ENCODE assay signal across 1 cellular context in the genomic region with DNA sequence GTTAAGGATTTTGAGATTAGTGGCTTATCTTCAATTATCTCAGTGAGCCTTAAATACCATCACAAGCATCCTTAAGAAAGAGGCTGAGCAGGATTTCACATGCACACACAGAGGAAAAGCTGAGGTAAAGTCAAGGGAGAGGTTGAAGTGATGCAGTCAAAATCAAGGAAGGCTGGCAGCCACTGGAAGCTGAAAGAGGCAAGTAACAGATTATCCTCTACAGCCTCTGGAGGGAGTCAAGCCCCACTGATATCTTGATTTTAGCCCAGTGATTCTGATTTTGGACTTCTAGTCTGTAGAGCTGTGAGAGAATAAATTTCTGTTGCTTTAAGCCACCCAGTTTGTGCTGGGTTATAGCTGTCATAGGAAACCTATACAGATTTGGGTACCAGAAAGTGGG.
TF ChIP-seq lines count a peak whose summit lies in the region.

No MANE protein-coding gene starts in this region.

TF ChIP-seq in HepG2, 621 proteins besides CTCF, POLR2A, EP300 and RAD21 (continued from another document):
- TF ChIP-seq, protein P1, sequence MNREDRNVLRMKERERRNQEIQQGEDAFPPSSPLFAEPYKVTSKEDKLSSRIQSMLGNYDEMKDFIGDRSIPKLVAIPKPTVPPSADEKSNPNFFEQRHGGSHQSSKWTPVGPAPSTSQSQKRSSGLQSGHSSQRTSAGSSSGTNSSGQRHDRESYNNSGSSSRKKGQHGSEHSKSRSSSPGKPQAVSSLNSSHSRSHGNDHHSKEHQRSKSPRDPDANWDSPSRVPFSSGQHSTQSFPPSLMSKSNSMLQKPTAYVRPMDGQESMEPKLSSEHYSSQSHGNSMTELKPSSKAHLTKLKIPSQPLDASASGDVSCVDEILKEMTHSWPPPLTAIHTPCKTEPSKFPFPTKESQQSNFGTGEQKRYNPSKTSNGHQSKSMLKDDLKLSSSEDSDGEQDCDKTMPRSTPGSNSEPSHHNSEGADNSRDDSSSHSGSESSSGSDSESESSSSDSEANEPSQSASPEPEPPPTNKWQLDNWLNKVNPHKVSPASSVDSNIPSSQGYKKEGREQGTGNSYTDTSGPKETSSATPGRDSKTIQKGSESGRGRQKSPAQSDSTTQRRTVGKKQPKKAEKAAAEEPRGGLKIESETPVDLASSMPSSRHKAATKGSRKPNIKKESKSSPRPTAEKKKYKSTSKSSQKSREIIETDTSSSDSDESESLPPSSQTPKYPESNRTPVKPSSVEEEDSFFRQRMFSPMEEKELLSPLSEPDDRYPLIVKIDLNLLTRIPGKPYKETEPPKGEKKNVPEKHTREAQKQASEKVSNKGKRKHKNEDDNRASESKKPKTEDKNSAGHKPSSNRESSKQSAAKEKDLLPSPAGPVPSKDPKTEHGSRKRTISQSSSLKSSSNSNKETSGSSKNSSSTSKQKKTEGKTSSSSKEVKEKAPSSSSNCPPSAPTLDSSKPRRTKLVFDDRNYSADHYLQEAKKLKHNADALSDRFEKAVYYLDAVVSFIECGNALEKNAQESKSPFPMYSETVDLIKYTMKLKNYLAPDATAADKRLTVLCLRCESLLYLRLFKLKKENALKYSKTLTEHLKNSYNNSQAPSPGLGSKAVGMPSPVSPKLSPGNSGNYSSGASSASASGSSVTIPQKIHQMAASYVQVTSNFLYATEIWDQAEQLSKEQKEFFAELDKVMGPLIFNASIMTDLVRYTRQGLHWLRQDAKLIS (CRISPR knock-in tag; IDR thresholded peaks at IDR 0.05), result no peak
- TF ChIP-seq, protein P2, sequence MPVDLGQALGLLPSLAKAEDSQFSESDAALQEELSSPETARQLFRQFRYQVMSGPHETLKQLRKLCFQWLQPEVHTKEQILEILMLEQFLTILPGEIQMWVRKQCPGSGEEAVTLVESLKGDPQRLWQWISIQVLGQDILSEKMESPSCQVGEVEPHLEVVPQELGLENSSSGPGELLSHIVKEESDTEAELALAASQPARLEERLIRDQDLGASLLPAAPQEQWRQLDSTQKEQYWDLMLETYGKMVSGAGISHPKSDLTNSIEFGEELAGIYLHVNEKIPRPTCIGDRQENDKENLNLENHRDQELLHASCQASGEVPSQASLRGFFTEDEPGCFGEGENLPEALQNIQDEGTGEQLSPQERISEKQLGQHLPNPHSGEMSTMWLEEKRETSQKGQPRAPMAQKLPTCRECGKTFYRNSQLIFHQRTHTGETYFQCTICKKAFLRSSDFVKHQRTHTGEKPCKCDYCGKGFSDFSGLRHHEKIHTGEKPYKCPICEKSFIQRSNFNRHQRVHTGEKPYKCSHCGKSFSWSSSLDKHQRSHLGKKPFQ (CRISPR knock-in tag; IDR thresholded peaks at IDR 0.05; ENCODE audit: insufficient replicate concordance), result no peak
- no peak for TF ChIP-seq ZFYVE20 (CRISPR knock-in tag; IDR thresholded peaks at IDR 0.05; ENCODE audit: borderline replicate concordance, low read depth)
- TF ChIP-seq, protein P3, sequence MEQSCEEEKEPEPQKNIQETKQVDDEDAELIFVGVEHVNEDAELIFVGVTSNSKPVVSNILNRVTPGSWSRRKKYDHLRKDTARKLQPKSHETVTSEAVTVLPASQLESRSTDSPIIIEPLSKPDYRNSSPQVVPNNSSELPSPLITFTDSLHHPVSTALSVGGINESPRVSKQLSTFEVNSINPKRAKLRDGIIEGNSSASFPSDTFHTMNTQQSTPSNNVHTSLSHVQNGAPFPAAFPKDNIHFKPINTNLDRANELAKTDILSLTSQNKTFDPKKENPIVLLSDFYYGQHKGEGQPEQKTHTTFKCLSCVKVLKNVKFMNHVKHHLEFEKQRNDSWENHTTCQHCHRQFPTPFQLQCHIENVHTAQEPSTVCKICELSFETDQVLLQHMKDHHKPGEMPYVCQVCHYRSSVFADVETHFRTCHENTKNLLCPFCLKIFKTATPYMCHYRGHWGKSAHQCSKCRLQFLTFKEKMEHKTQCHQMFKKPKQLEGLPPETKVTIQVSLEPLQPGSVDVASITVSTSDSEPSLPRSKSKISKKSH (CRISPR knock-in tag; IDR thresholded peaks at IDR 0.05; ENCODE audit: borderline replicate concordance), result no peak
- TF ChIP-seq, protein P4, sequence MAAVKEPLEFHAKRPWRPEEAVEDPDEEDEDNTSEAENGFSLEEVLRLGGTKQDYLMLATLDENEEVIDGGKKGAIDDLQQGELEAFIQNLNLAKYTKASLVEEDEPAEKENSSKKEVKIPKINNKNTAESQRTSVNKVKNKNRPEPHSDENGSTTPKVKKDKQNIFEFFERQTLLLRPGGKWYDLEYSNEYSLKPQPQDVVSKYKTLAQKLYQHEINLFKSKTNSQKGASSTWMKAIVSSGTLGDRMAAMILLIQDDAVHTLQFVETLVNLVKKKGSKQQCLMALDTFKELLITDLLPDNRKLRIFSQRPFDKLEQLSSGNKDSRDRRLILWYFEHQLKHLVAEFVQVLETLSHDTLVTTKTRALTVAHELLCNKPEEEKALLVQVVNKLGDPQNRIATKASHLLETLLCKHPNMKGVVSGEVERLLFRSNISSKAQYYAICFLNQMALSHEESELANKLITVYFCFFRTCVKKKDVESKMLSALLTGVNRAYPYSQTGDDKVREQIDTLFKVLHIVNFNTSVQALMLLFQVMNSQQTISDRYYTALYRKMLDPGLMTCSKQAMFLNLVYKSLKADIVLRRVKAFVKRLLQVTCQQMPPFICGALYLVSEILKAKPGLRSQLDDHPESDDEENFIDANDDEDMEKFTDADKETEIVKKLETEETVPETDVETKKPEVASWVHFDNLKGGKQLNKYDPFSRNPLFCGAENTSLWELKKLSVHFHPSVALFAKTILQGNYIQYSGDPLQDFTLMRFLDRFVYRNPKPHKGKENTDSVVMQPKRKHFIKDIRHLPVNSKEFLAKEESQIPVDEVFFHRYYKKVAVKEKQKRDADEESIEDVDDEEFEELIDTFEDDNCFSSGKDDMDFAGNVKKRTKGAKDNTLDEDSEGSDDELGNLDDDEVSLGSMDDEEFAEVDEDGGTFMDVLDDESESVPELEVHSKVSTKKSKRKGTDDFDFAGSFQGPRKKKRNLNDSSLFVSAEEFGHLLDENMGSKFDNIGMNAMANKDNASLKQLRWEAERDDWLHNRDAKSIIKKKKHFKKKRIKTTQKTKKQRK (IDR thresholded peaks at IDR 0.05; ENCODE audit: low read length), result no peak
- TF ChIP-seq, protein P5, sequence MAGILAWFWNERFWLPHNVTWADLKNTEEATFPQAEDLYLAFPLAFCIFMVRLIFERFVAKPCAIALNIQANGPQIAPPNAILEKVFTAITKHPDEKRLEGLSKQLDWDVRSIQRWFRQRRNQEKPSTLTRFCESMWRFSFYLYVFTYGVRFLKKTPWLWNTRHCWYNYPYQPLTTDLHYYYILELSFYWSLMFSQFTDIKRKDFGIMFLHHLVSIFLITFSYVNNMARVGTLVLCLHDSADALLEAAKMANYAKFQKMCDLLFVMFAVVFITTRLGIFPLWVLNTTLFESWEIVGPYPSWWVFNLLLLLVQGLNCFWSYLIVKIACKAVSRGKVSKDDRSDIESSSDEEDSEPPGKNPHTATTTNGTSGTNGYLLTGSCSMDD (CRISPR knock-in tag; IDR thresholded peaks at IDR 0.05), result no peak
- TF ChIP-seq, protein P6, sequence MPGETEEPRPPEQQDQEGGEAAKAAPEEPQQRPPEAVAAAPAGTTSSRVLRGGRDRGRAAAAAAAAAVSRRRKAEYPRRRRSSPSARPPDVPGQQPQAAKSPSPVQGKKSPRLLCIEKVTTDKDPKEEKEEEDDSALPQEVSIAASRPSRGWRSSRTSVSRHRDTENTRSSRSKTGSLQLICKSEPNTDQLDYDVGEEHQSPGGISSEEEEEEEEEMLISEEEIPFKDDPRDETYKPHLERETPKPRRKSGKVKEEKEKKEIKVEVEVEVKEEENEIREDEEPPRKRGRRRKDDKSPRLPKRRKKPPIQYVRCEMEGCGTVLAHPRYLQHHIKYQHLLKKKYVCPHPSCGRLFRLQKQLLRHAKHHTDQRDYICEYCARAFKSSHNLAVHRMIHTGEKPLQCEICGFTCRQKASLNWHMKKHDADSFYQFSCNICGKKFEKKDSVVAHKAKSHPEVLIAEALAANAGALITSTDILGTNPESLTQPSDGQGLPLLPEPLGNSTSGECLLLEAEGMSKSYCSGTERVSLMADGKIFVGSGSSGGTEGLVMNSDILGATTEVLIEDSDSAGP (CRISPR knock-in tag; IDR thresholded peaks at IDR 0.05; ENCODE audit: borderline replicate concordance), result no peak
- no peak for TF ChIP-seq REXO4 (CRISPR knock-in tag; IDR thresholded peaks at IDR 0.05; ENCODE audit: borderline replicate concordance)
- no peak for TF ChIP-seq HCFC1 (IDR thresholded peaks at IDR 0.05; ENCODE audit: low read depth, low read length)
- no peak for TF ChIP-seq NFE2L2 (IDR thresholded peaks at IDR 0.05; ENCODE audit: low read length)
- TF ChIP-seq STAG1 (CRISPR knock-in tag; IDR thresholded peaks at IDR 0.05), result peak; percentile 71
- no peak for TF ChIP-seq ZNF350 (CRISPR knock-in tag; IDR thresholded peaks at IDR 0.05; ENCODE audit: borderline replicate concordance, low read depth)
- TF ChIP-seq SALL1 (CRISPR knock-in tag; IDR thresholded peaks at IDR 0.05), result no peak
